ENCODE assay signal across 8 cellular contexts in the genomic region with DNA sequence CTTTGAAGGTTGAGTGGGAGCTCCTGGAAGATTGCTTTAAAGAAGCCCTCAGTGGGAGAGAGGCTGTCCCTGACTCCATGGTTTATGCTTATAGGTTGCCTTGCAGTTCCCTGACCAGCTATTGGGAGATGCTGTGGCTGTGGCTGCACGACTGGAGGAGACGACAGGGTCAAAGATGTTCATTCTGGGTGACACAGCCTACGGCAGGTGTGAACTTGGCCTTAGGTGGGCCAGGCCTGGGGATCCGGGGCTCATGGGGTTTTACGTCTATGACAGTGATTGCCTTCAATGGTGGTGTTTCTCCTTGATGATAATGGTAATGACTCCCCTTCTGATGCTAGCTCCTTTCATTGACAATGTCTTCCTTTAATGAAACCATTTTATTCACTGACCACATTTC. TPM values are rescaled to one million over a fixed set of nuclear protein-coding genes. Genes with fewer than 3 reads are reported as not detected.
DNase-seq lines count a peak whose midpoint lies in the region; ATAC-seq lines count a peak whose summit lies in the region.

No MANE protein-coding gene starts in this region.

- peaks cover 41% of the 10 kb centered on the region for H3K4me1 Mint-ChIP-seq in activated CD4-positive, alpha-beta memory T cell treated with anti-CD3 and anti-CD28 coated beads, Interleukin-2, amount 10 ng/mL, durations not matched to agents 7 days and 5 days
- H3K4me1 Mint-ChIP-seq in stimulated activated naive B cell treated with anti-CD40 and anti-IgM and Interleukin-4, amounts not matched to agents 10 μg/mL and 1 μg/mL and 100 μg/mL, for 72 hours, result peaks cover 23 to 40% of the 10 kb centered on the region in 2 donors

- no peaks in the 10 kb centered on the region for H3K27me3 Mint-ChIP-seq in activated CD4-positive, alpha-beta memory T cell treated with anti-CD3 and anti-CD28 coated beads, Interleukin-2, amount 10 ng/mL, durations not matched to agents 7 days and 5 days
- H3K27me3 Mint-ChIP-seq in stimulated activated naive B cell treated with anti-CD40 and anti-IgM and Interleukin-4, amounts not matched to agents 10 μg/mL and 1 μg/mL and 100 μg/mL, for 72 hours, result no peaks in the 10 kb centered on the region

- peaks cover 9% of the 10 kb centered on the region for H3K36me3 Mint-ChIP-seq in activated CD4-positive, alpha-beta memory T cell treated with anti-CD3 and anti-CD28 coated beads, Interleukin-2, amount 10 ng/mL, durations not matched to agents 7 days and 5 days (ENCODE audit: low read depth)
- peaks cover 26 to 31% of the 10 kb centered on the region in 2 donors for H3K36me3 Mint-ChIP-seq in stimulated activated naive B cell treated with anti-CD40 and anti-IgM and Interleukin-4, amounts not matched to agents 10 μg/mL and 1 μg/mL and 100 μg/mL, for 72 hours

- peak overlapping the region; percentile 81 for H3K9ac ChIP-seq in iPS-18a (ENCODE audit: low read length)

- H3K27ac ChIP-seq in iPS-18a (ENCODE audit: low read length), result no peak overlapping the region

- peak; percentile 44 for DNase-seq in DMS53 (lab: John Stamatoyannopoulos, UW)
- DNase-seq in DMS53 treated with DMSO at 0.1 percent for 48 hours (lab: John Stamatoyannopoulos, UW; ENCODE audit: unreplicated experiment), result no peak
- no peak for DNase-seq in activated CD4-positive, alpha-beta memory T cell treated with anti-CD3 and anti-CD28 coated beads, Interleukin-2, amount 10 ng/mL, durations not matched to agents 7 days and 5 days
- no peak for DNase-seq in stimulated activated naive B cell treated with anti-CD40 and anti-IgM and Interleukin-4, amounts not matched to agents 10 μg/mL and 1 μg/mL and 100 μg/mL, for 72 hours
- no peak for DNase-seq in NCI-H2107 (lab: John Stamatoyannopoulos, UW)
- no peak for DNase-seq in NK-92 treated with Interleukin-12 subunit alpha and Interleukin-12 subunit beta, amount 100 ng/mL, for 24 hours (lab: John Stamatoyannopoulos, UW)

- ATAC-seq in stimulated activated naive B cell treated with anti-CD40 and anti-IgM and Interleukin-4, amounts not matched to agents 10 μg/mL and 1 μg/mL and 100 μg/mL, for 72 hours (replicated peaks), result no peak
- no peak for ATAC-seq in GM18861 (IDR thresholded peaks at IDR 0.05; ENCODE audit: unreplicated experiment)

- peaks cover 11% of the 10 kb centered on the region for H3K4me1 ChIP-seq in iPS-18a (ENCODE audit: control insufficient read depth, low read depth, low read length)

- peak overlapping the region; percentile 73 for H3K27ac Mint-ChIP-seq in activated CD4-positive, alpha-beta memory T cell treated with anti-CD3 and anti-CD28 coated beads, Interleukin-2, amount 10 ng/mL, durations not matched to agents 7 days and 5 days
- peak overlapping the region; percentile 94 for H3K27ac Mint-ChIP-seq in stimulated activated naive B cell treated with anti-CD40 and anti-IgM and Interleukin-4, amounts not matched to agents 10 μg/mL and 1 μg/mL and 100 μg/mL, for 72 hours

- peak overlapping the region; percentile 92 for H3K4me3 Mint-ChIP-seq in activated CD4-positive, alpha-beta memory T cell treated with anti-CD3 and anti-CD28 coated beads, Interleukin-2, amount 10 ng/mL, durations not matched to agents 7 days and 5 days
- H3K4me3 Mint-ChIP-seq in stimulated activated naive B cell treated with anti-CD40 and anti-IgM and Interleukin-4, amounts not matched to agents 10 μg/mL and 1 μg/mL and 100 μg/mL, for 72 hours, result peak overlapping the region; percentile 94 to 95

- H3K27me3 ChIP-seq in iPS-18a (ENCODE audit: control insufficient read depth, insufficient read depth, low read length), result no peaks in the 10 kb centered on the region

- H3K9me3 Mint-ChIP-seq in activated CD4-positive, alpha-beta memory T cell treated with anti-CD3 and anti-CD28 coated beads, Interleukin-2, amount 10 ng/mL, durations not matched to agents 7 days and 5 days, result no peaks in the 10 kb centered on the region
- H3K9me3 Mint-ChIP-seq in stimulated activated naive B cell treated with anti-CD40 and anti-IgM and Interleukin-4, amounts not matched to agents 10 μg/mL and 1 μg/mL and 100 μg/mL, for 72 hours, result no peaks in the 10 kb centered on the region

- peaks cover 19% of the 10 kb centered on the region for H3K36me3 ChIP-seq in iPS-18a (ENCODE audit: control insufficient read depth, low read depth, low read length)

- CTCF ChIA-PET in activated CD4-positive, alpha-beta memory T cell treated with anti-CD3 and anti-CD28 coated beads, Interleukin-2, amount 10 ng/mL, durations not matched to agents 7 days and 5 days (lab: Charles Lee), result interaction anchor here (0.8 to 1.8 kb wide), 6 partner anchors 16 to 36 kb away, joined by 3 to 9 read pairs (median 4); no protein-coding TSS in a partner anchor

- no peaks in the 10 kb centered on the region for H3K9me3 ChIP-seq in iPS-18a (ENCODE audit: control insufficient read depth, low read depth, low read length)

- POLR2A ChIA-PET in activated CD4-positive, alpha-beta memory T cell treated with anti-CD3 and anti-CD28 coated beads, Interleukin-2, amount 10 ng/mL, durations not matched to agents 7 days and 5 days (lab: Charles Lee), result interaction anchor here (1.1 to 3.0 kb wide), 6 partner anchors 9 to 751 kb away, joined by 3 to 20 read pairs (median 4); a partner anchor contains a TSS

- H3K4me3 ChIP-seq in iPS-18a (ENCODE audit: low read length), result peak overlapping the region; percentile 91

RNA-seq across cellular contexts. Expression of a gene that starts 0.7 kb away (rescaled TPM):
- 10 to 100 TPM; 18.0 to 19.2 TPM for total RNA-seq in activated CD4-positive, alpha-beta memory T cell treated with anti-CD3 and anti-CD28 coated beads, Interleukin-2, amount 10 ng/mL, durations not matched to agents 7 days and 5 days

RNA-seq across cellular contexts. Expression of a gene that starts 4.3 kb away (rescaled TPM):
- 100 to 1,000 TPM; 121 TPM for total RNA-seq in activated CD4-positive, alpha-beta memory T cell treated with anti-CD3 and anti-CD28 coated beads, Interleukin-2, amount 10 ng/mL, durations not matched to agents 7 days and 5 days

RNA-seq across cellular contexts. Expression of a gene that starts 8.5 kb away (rescaled TPM):
- 10 to 100 TPM; 13.0 to 15.5 TPM for total RNA-seq in activated CD4-positive, alpha-beta memory T cell treated with anti-CD3 and anti-CD28 coated beads, Interleukin-2, amount 10 ng/mL, durations not matched to agents 7 days and 5 days

RNA-seq across cellular contexts. Expression of a gene that starts 20.9 kb away (rescaled TPM):
- 1 to 10 TPM; 1.8 to 2.2 TPM for total RNA-seq in activated CD4-positive, alpha-beta memory T cell treated with anti-CD3 and anti-CD28 coated beads, Interleukin-2, amount 10 ng/mL, durations not matched to agents 7 days and 5 days

RNA-seq across cellular contexts. Expression of a gene that starts 23.8 kb away (rescaled TPM):
- total RNA-seq in activated CD4-positive, alpha-beta memory T cell treated with anti-CD3 and anti-CD28 coated beads, Interleukin-2, amount 10 ng/mL, durations not matched to agents 7 days and 5 days, result 10 to 100 TPM; 21.5 to 23.5 TPM
